ENCODE assay signal across 9 cellular contexts in genomic region chr3:45659661-45660566, GRCh38. TPM values are rescaled to one million over a fixed set of nuclear protein-coding genes. Genes with fewer than 3 reads are reported as not detected.
DNase-seq lines count a peak whose midpoint lies in the region; ATAC-seq and TF ChIP-seq lines count a peak whose summit lies in the region.
"Had no signal": no experiment of that assay in that cellular context is flagged by ENCODE, and none has a peak within 500 bp of the region (broad histone marks: within the 10 kb centered on the region; RNA-seq: fewer than 3 reads in every experiment).

No MANE protein-coding gene starts in this region.

- H3K4me1 ChIP-seq in MM.1S (ENCODE audit: low read length): peaks cover 55% of the 10 kb centered on the region
- peaks cover 33% of the 10 kb centered on the region for H3K4me1 ChIP-seq in upper lobe of right lung

- intact Hi-C loops in upper lobe of right lung (cut with DNase I): loop anchor here (10.0 kb wide), 1 partner anchor 65 kb away; the partner anchor contains the start of gene LIMD1

- H3F3A ChIP-seq in MM.1S (ENCODE audit: insufficient read depth, low read length): peaks cover 61% of the 10 kb centered on the region

- H3K36me3 Mint-ChIP-seq in activated CD4-positive, alpha-beta T cell treated with anti-CD3 and anti-CD28 coated beads, Interleukin-2, amount 10 ng/mL, durations not matched to agents 7 days and 5 days (ENCODE audit: low read depth): peaks cover 5% of the 10 kb centered on the region
- H3K36me3 Mint-ChIP-seq in endothelial cell (ENCODE audit: low read depth, unreplicated experiment): peaks cover 7% of the 10 kb centered on the region

- CTCF ChIA-PET in activated CD4-positive, alpha-beta T cell treated with anti-CD3 and anti-CD28 coated beads, Interleukin-2, amount 10 ng/mL, durations not matched to agents 7 days and 5 days (lab: Charles Lee): interaction anchor here (0.6 to 2.5 kb wide), 35 partner anchors 8 to 1261 kb away, joined by 3 to 14 read pairs (median 4); partner anchors contain the start of gene SACM1L

- H3K36me3 ChIP-seq in MM.1S (replicated peaks; ENCODE audit: insufficient read depth, low read length) (no peaks in the 10 kb centered on the region), upper lobe of right lung (no peaks in the 10 kb centered on the region)

- peaks cover 84% of the 10 kb centered on the region for H3K79me2 ChIP-seq in MM.1S (ENCODE audit: low read length)

- H3K27me3 Mint-ChIP-seq in activated CD4-positive, alpha-beta T cell treated with anti-CD3 and anti-CD28 coated beads, Interleukin-2, amount 10 ng/mL, durations not matched to agents 7 days and 5 days: no peaks in the 10 kb centered on the region
- H3K27me3 Mint-ChIP-seq in endothelial cell (ENCODE audit: unreplicated experiment): no peaks in the 10 kb centered on the region
- H3K27me3 Mint-ChIP-seq: central memory CD8-positive, alpha-beta T cell had no signal

- ATAC-seq in upper lobe of right lung (peak; percentile 85), GM21423 (IDR thresholded peaks at IDR 0.05; ENCODE audit: unreplicated experiment) (no peak)

- no peak overlapping the region for H3K4me3 Mint-ChIP-seq in activated CD4-positive, alpha-beta T cell treated with anti-CD3 and anti-CD28 coated beads, Interleukin-2, amount 10 ng/mL, durations not matched to agents 7 days and 5 days
- H3K4me3 Mint-ChIP-seq in endothelial cell (ENCODE audit: unreplicated experiment): no peak overlapping the region
- H3K4me3 Mint-ChIP-seq: central memory CD8-positive, alpha-beta T cell had no signal

- H3K9ac ChIP-seq in MM.1S (ENCODE audit: low read length): no peak overlapping the region

- no peaks in the 10 kb centered on the region for H3K9me3 ChIP-seq in MM.1S (replicated peaks; ENCODE audit: insufficient read depth, low read length)
- H3K9me3 ChIP-seq in upper lobe of right lung: no peaks in the 10 kb centered on the region

- TF ChIP-seq CTCF in MM.1S (IDR thresholded peaks at IDR 0.05; ENCODE audit: low read length) (peak; percentile 94), endothelial cell (IDR thresholded peaks at IDR 0.05; ENCODE audit: unreplicated experiment) (peak; percentile 79), upper lobe of right lung (IDR thresholded peaks at IDR 0.05) (peak; percentile 96)

- H3K27ac ChIP-seq in MM.1S (ENCODE audit: low read length): peak overlapping the region; percentile 40; the same call in 1 of the 2 replicates
- H3K27ac ChIP-seq in upper lobe of right lung: no peak overlapping the region

- peak overlapping the region; percentile 23; the same call in 1 of the 2 replicates for H3K4me2 ChIP-seq in MM.1S (ENCODE audit: low read depth, low read length)

- H3K4me3 ChIP-seq in MM.1S (ENCODE audit: low read length) (no peak overlapping the region), upper lobe of right lung (no peak overlapping the region)

- no peaks in the 10 kb centered on the region for H3K27me3 ChIP-seq in MM.1S (replicated peaks; ENCODE audit: insufficient read depth, low read length)
- no peaks in the 10 kb centered on the region for H3K27me3 ChIP-seq in upper lobe of right lung

- H3K9me2 ChIP-seq in MM.1S (replicated peaks; ENCODE audit: insufficient read depth, low read length): no peaks in the 10 kb centered on the region

- H3K4me1 Mint-ChIP-seq in activated CD4-positive, alpha-beta T cell treated with anti-CD3 and anti-CD28 coated beads, Interleukin-2, amount 10 ng/mL, durations not matched to agents 7 days and 5 days: peaks cover 21% of the 10 kb centered on the region
- peaks cover 30% of the 10 kb centered on the region for H3K4me1 Mint-ChIP-seq in endothelial cell (ENCODE audit: unreplicated experiment)

- DNase-seq in NCI-H1436 (lab: John Stamatoyannopoulos, UW): peak; percentile 5
- DNase-seq in NCI-H1436 treated with DMSO at 0.1 percent for 48 hours (lab: John Stamatoyannopoulos, UW): no peak
- peak; percentile 36 for DNase-seq in MM.1S
- peak; percentile 24 for DNase-seq in activated CD4-positive, alpha-beta T cell treated with anti-CD3 and anti-CD28 coated beads, Interleukin-2, amount 10 ng/mL, durations not matched to agents 7 days and 5 days
- peak; percentile 57 for DNase-seq in endothelial cell (ENCODE audit: low spot score)
- DNase-seq in middle frontal gyrus (ENCODE audit: extremely low spot score, low spot score): peak; percentile 37
- peak; percentile 85 for DNase-seq in upper lobe of right lung

- H2AFZ ChIP-seq in MM.1S (ENCODE audit: low read length): no peak overlapping the region

- H3K9me3 Mint-ChIP-seq in activated CD4-positive, alpha-beta T cell treated with anti-CD3 and anti-CD28 coated beads, Interleukin-2, amount 10 ng/mL, durations not matched to agents 7 days and 5 days: no peaks in the 10 kb centered on the region
- no peaks in the 10 kb centered on the region for H3K9me3 Mint-ChIP-seq in endothelial cell (ENCODE audit: unreplicated experiment)
- H3K9me3 Mint-ChIP-seq: central memory CD8-positive, alpha-beta T cell had no signal

- peaks cover 9% of the 10 kb centered on the region; the same call in 1 of the 2 replicates for H4K20me1 ChIP-seq in MM.1S (ENCODE audit: insufficient read depth, low read length)

- POLR2A ChIA-PET in activated CD4-positive, alpha-beta T cell treated with anti-CD3 and anti-CD28 coated beads, Interleukin-2, amount 10 ng/mL, durations not matched to agents 7 days and 5 days (lab: Charles Lee): interaction anchor here (1.1 kb wide), 1 partner anchor 66 kb away, joined by 6 read pairs; the partner anchor contains the start of gene LIMD1

- H3K27ac Mint-ChIP-seq in activated CD4-positive, alpha-beta T cell treated with anti-CD3 and anti-CD28 coated beads, Interleukin-2, amount 10 ng/mL, durations not matched to agents 7 days and 5 days: no peak overlapping the region
- H3K27ac Mint-ChIP-seq in endothelial cell (ENCODE audit: unreplicated experiment): no peak overlapping the region

RNA-seq across cellular contexts. Expression of gene SACM1L, which starts 29.3 kb away (rescaled TPM):
- 10 to 100 TPM; 57.6 to 61.3 TPM for total RNA-seq in activated CD4-positive, alpha-beta T cell treated with anti-CD3 and anti-CD28 coated beads, Interleukin-2, amount 10 ng/mL, durations not matched to agents 7 days and 5 days
- total RNA-seq in endothelial cell (ENCODE audit: unreplicated experiment): 46.8 TPM
- 77.1 TPM for total RNA-seq in upper lobe of right lung
